8 cellular contexts compared by ENCODE assay signal in the genomic region with DNA sequence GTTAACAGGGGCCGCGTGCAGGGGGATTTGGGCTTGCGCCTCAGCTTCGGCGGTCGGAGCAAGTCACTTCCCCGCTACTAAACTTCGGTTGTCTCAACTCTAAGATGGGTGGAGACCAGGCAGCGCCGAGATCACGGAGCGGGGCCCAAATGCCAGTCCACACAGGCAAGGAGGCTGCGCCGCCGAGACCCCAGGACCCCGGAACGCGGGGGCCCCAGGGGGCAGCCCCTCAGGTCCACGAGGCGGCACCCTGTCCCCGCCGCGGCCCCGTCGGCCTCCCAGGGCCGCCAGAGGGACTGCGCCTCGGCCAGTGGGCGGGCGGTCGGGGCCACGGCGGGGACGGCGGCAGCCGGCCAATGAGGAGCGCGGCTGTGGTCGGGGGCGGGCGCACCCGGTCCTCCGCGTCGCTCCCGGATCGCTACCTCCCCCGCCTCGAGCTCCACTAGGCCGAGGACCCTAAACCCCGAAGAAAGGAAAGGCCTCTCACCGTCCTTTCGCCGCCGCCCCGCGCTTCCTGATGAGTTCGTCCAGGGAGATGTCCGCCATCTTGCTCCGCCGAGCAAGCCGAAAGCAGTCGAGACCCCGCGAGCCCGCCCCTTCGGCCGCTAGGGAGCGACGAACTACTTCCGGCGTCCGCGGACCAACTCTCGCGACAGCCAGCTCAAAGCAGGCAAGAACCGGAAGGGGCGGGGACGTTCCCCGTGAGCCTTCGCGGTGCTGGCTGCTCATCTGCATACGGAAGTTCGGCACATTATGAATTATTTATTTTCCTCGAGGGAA. TPM values are rescaled to one million over a fixed set of nuclear protein-coding genes. Genes with fewer than 3 reads are reported as not detected.
A peak's percentile ranks its signal among the peaks of the same experiment; 100 is the strongest.
DNase-seq lines count a peak whose midpoint lies in the region; ATAC-seq and TF ChIP-seq lines count a peak whose summit lies in the region.

TSS of gene POLDIP3 (minus strand) at position 572 of the 780 bp plus-strand sequence. CDS start at position 546, 26 bp downstream.

- intact Hi-C loops in colonic mucosa (cut with DNase I): no loop called here
- intact Hi-C loops in left colon (cut with DNase I, micrococcal nuclease): no loop called here

- H3K27me3 ChIP-seq in colonic mucosa: no peaks in the 10 kb centered on the region

- ATAC-seq in GM19324 (IDR thresholded peaks at IDR 0.05; ENCODE audit: low FRiP score, unreplicated experiment) (peak; percentile 79), HG03469 (IDR thresholded peaks at IDR 0.05; ENCODE audit: unreplicated experiment) (peak; percentile 63), left colon (peak; percentile 82)

- DNase-seq in C1 segment of cervical spinal cord (lab: John Stamatoyannopoulos, UW) (peak; percentile 79 to 98 (median 97)), NCI-H526 (lab: John Stamatoyannopoulos, UW) (peak; percentile 87 to 96), colonic mucosa (peak; percentile 99), left colon (peak; percentile 99 to 100)
- DNase-seq in activated CD4-positive, alpha-beta T cell treated with anti-CD3 and anti-CD28 coated beads for 48 hours: peak; percentile 99
- peak; percentile 99 for DNase-seq in stimulated activated CD4-positive, alpha-beta T cell treated with anti-CD3 and anti-CD28 coated beads, Interleukin-1b, Interleukin-23, amount 100 ng/mL, for 48 hours

- no peaks in the 10 kb centered on the region for H3K9me3 ChIP-seq in colonic mucosa

- TF ChIP-seq CTCF in colonic mucosa (IDR thresholded peaks at IDR 0.05): peak; percentile 24

- peak within 1 kb of the TSS; percentile 90 for H3K27ac ChIP-seq in colonic mucosa

- peak within 1 kb of the TSS; percentile 90 to 98 for H3K9ac ChIP-seq in colonic mucosa (ENCODE audit: low read depth in 2 of 2, low read length in 2 of 2)

- peak within 1 kb of the TSS; percentile 57 for H3K4me3 ChIP-seq in colonic mucosa

- H3K4me1 ChIP-seq in colonic mucosa: peaks cover 20% of the 10 kb centered on the region

- no peaks in the 10 kb centered on the region for H3K36me3 ChIP-seq in colonic mucosa

RNA-seq across cellular contexts. Expression of gene POLDIP3, which starts in this region (rescaled TPM):
- total RNA-seq in colonic mucosa: 10 to 100 TPM; 55.0 to 68.2 TPM
- total RNA-seq in left colon: 10 to 100 TPM; 48.9 to 61.3 TPM

Comparison
In these comparisons a context has a peak if more than half of its experiments do, and no peak if none do; other contexts are left out.
1. Peak in every context shown above with its lines: DNase-seq, ATAC-seq, H3K4me3 ChIP-seq and H3K27ac ChIP-seq.